In genomic region chr9:129138476-129139232, GRCh38 we compare ENCODE assay signal across 8 cellular contexts. TPM values are rescaled to one million over a fixed set of nuclear protein-coding genes. Genes with fewer than 3 reads are reported as not detected.
DNase-seq lines count a peak whose midpoint lies in the region; ATAC-seq and TF ChIP-seq lines count a peak whose summit lies in the region.

No MANE protein-coding gene starts in this region.

- H3K27me3 Mint-ChIP-seq in activated CD8-positive, alpha-beta memory T cell treated with anti-CD3 and anti-CD28 coated beads, Interleukin-2, amount 10 ng/mL, durations not matched to agents 7 days and 5 days = no peaks in the 10 kb centered on the region
- H3K27me3 Mint-ChIP-seq in memory B cell = no peaks in the 10 kb centered on the region

- H3K4me3 ChIP-seq in choroid plexus epithelial cell (ENCODE audit: low read depth, low read length) (no peak overlapping the region), upper lobe of left lung (peak overlapping the region in 1 of 4 donors; percentile 58)

- no peak for ATAC-seq in activated CD8-positive, alpha-beta memory T cell treated with anti-CD3 and anti-CD28 coated beads, Interleukin-2, amount 10 ng/mL, durations not matched to agents 7 days and 5 days
- ATAC-seq in memory B cell (ENCODE audit: low read depth) (no peak), upper lobe of left lung (ENCODE audit: low FRiP score in 2 of 2) (peak in 1 of 2 donors; percentile 40), GM19324 (IDR thresholded peaks at IDR 0.05; ENCODE audit: low FRiP score, unreplicated experiment) (no peak), GM18511 (IDR thresholded peaks at IDR 0.05; ENCODE audit: unreplicated experiment) (no peak)

- no peaks in the 10 kb centered on the region for H3K9me3 Mint-ChIP-seq in activated CD8-positive, alpha-beta memory T cell treated with anti-CD3 and anti-CD28 coated beads, Interleukin-2, amount 10 ng/mL, durations not matched to agents 7 days and 5 days (ENCODE audit: low read depth)
- H3K9me3 Mint-ChIP-seq in memory B cell = no peaks in the 10 kb centered on the region

- H3K36me3 ChIP-seq in upper lobe of left lung = peaks cover 9 to 43% (median 33%) of the 10 kb centered on the region in 4 donors

- no peak for DNase-seq in activated CD8-positive, alpha-beta memory T cell treated with anti-CD3 and anti-CD28 coated beads, Interleukin-2, amount 10 ng/mL, durations not matched to agents 7 days and 5 days
- no peak for DNase-seq in activated CD8-positive, alpha-beta memory T cell treated with anti-CD3 and anti-CD28 coated beads for 24 hours
- DNase-seq in choroid plexus epithelial cell (ENCODE audit: low read depth) = peak; percentile 36
- DNase-seq in memory B cell (ENCODE audit: low spot score in 2 of 2) = no peak
- peak; percentile 23 to 82 for DNase-seq in upper lobe of left lung
- DNase-seq in stimulated activated naive CD4-positive, alpha-beta T cell (lab: John Stamatoyannopoulos, UW) = no peak

- peak overlapping the region; percentile 75 for H3K4me3 Mint-ChIP-seq in activated CD8-positive, alpha-beta memory T cell treated with anti-CD3 and anti-CD28 coated beads, Interleukin-2, amount 10 ng/mL, durations not matched to agents 7 days and 5 days
- H3K4me3 Mint-ChIP-seq in memory B cell = no peak overlapping the region

- peaks cover 11% of the 10 kb centered on the region for H3K36me3 Mint-ChIP-seq in activated CD8-positive, alpha-beta memory T cell treated with anti-CD3 and anti-CD28 coated beads, Interleukin-2, amount 10 ng/mL, durations not matched to agents 7 days and 5 days
- H3K36me3 Mint-ChIP-seq in memory B cell = peaks cover 11% of the 10 kb centered on the region

- no peaks in the 10 kb centered on the region for H3K9me3 ChIP-seq in upper lobe of left lung

- H3K27me3 ChIP-seq in upper lobe of left lung = no peaks in the 10 kb centered on the region

- WGBS in upper lobe of left lung, 2 donors = 58 to 65% methylated on average over 10 to 18 of the region's 21 CpGs

- CTCF ChIA-PET in activated CD8-positive, alpha-beta memory T cell treated with anti-CD3 and anti-CD28 coated beads, Interleukin-2, amount 10 ng/mL, durations not matched to agents 7 days and 5 days (lab: Charles Lee) = interaction anchor here (0.6 to 14.9 kb wide), 29 partner anchors 11 to 645 kb away, joined by 3 to 254 read pairs (median 4); partner anchors contain the start of genes C9orf50, IER5L, NTMT1 and PTPA

- TF ChIP-seq EP300 in upper lobe of left lung (IDR thresholded peaks at IDR 0.05) = no peak

- no peak for TF ChIP-seq POLR2A in upper lobe of left lung (IDR thresholded peaks at IDR 0.05)

- TF ChIP-seq CTCF in choroid plexus epithelial cell (conservative IDR thresholded peaks at IDR 0.05; ENCODE audit: low read depth, low read length) = no peak
- TF ChIP-seq CTCF in upper lobe of left lung (IDR thresholded peaks at IDR 0.05) = no peak

- H3K27ac Mint-ChIP-seq in activated CD8-positive, alpha-beta memory T cell treated with anti-CD3 and anti-CD28 coated beads, Interleukin-2, amount 10 ng/mL, durations not matched to agents 7 days and 5 days = peak overlapping the region; percentile 97
- H3K27ac Mint-ChIP-seq in memory B cell = peak overlapping the region; percentile 93

- H3K27ac ChIP-seq in upper lobe of left lung = peak overlapping the region; percentile 96 to 99 (median 98)

- peaks cover 53 to 62% (median 56%) of the 10 kb centered on the region in 4 donors for H3K4me1 ChIP-seq in upper lobe of left lung

- H3K4me1 Mint-ChIP-seq in activated CD8-positive, alpha-beta memory T cell treated with anti-CD3 and anti-CD28 coated beads, Interleukin-2, amount 10 ng/mL, durations not matched to agents 7 days and 5 days = peaks cover 40% of the 10 kb centered on the region
- peaks cover 26% of the 10 kb centered on the region for H3K4me1 Mint-ChIP-seq in memory B cell

RNA-seq across cellular contexts. Expression of gene PTPA, which starts 27.4 kb away (rescaled TPM):
- total RNA-seq in activated CD8-positive, alpha-beta memory T cell treated with anti-CD3 and anti-CD28 coated beads, Interleukin-2, amount 10 ng/mL, durations not matched to agents 7 days and 5 days = 100 to 1,000 TPM; 115 to 129 TPM
- 100 to 1,000 TPM in 2 of 6 donors, 10 to 100 TPM in 4; 48.2 to 130 (median 67.2) TPM for total RNA-seq in upper lobe of left lung

RNA-seq across cellular contexts. Expression of gene CRAT, which starts 28.1 kb away (rescaled TPM):
- total RNA-seq in activated CD8-positive, alpha-beta memory T cell treated with anti-CD3 and anti-CD28 coated beads, Interleukin-2, amount 10 ng/mL, durations not matched to agents 7 days and 5 days = 10 to 100 TPM; 14.1 to 17.6 TPM
- 10 to 100 TPM; 18.5 to 34.3 (median 26.0) TPM for total RNA-seq in upper lobe of left lung

RNA-seq across cellular contexts. Expression of gene IER5L, which starts 39.4 kb away (rescaled TPM):
- total RNA-seq in activated CD8-positive, alpha-beta memory T cell treated with anti-CD3 and anti-CD28 coated beads, Interleukin-2, amount 10 ng/mL, durations not matched to agents 7 days and 5 days = 1 to 10 TPM; 4.9 to 6.1 TPM
- 10 to 100 TPM in 3 of 6 donors, 1 to 10 TPM in 3; 3.7 to 17.0 (median 10.3) TPM for total RNA-seq in upper lobe of left lung

RNA-seq across cellular contexts. Expression of gene DOLPP1, which starts 57.7 kb away (rescaled TPM):
- total RNA-seq in activated CD8-positive, alpha-beta memory T cell treated with anti-CD3 and anti-CD28 coated beads, Interleukin-2, amount 10 ng/mL, durations not matched to agents 7 days and 5 days = 10 to 100 TPM; 18.5 to 23.7 TPM
- 10 to 100 TPM in 2 of 6 donors, 1 to 10 TPM in 4; 3.9 to 14.8 (median 8.2) TPM for total RNA-seq in upper lobe of left lung

Comparison
In these comparisons a context has a peak if more than half of its experiments do, and no peak if none do; other contexts are left out.
1. DNase-seq: peak in choroid plexus epithelial cell (single experiment) and upper lobe of left lung (2 of 2); none in activated CD8-positive, alpha-beta memory T cell treated with anti-CD3 and anti-CD28 coated beads, Interleukin-2, amount 10 ng/mL, durations not matched to agents 7 days and 5 days (single experiment), activated CD8-positive, alpha-beta memory T cell treated with anti-CD3 and anti-CD28 coated beads for 24 hours (single experiment), memory B cell (0 of 2) and stimulated activated naive CD4-positive, alpha-beta T cell (0 of 6).